In the genomic region with DNA sequence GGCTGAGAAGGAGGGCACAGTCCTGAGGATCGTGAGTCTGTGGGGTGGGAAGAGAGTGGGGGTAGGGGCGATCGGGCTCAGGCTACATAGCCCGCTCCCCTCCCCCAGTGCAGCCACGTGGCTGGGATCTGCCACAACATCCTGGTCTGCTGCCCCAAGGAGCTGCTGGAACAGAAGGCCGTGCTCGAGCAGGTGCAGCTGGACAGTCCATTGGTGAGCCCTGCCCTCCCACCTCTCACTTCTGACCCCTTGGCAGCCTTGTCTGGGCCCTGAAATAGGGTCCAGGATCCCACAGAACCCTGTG, we compare ENCODE assay signal across 30 cellular contexts. TPM values are rescaled to one million over a fixed set of nuclear protein-coding genes. Genes with fewer than 3 reads are reported as not detected.
"Had no signal": no experiment of that assay in that cellular context is flagged by ENCODE, and none has a peak within 500 bp of the region (broad histone marks: within the 10 kb centered on the region; RNA-seq: fewer than 3 reads in every experiment).

No MANE protein-coding gene starts in this region.

- H3K36me3 ChIP-seq: brain microvascular endothelial cell had no signal

- DNase-seq: activated CD4-positive, alpha-beta memory T cell treated with anti-CD3 and anti-CD28 coated beads for 36 hours; activated CD4-positive, alpha-beta T cell treated with anti-CD3 and anti-CD28 coated beads, Interleukin-2, amount 10 ng/mL, durations not matched to agents 7 days and 5 days; activated CD4-positive, CD25-positive, alpha-beta regulatory T cell; activated CD8-positive, alpha-beta memory T cell treated with anti-CD3 and anti-CD28 coated beads for 24 hours; activated gamma-delta T cell treated with Interleukin-2 at 50 U/mL for 16 hours; activated naive CD4-positive, alpha-beta T cell treated with anti-CD3 and anti-CD28 coated beads, Interleukin-2, amount 10 ng/mL, durations not matched to agents 7 days and 5 days; activated naive CD8-positive, alpha-beta T cell treated with anti-CD3 and anti-CD28 coated beads for 36 hours; activated T-cell treated with anti-CD3 and anti-CD28 coated beads, Interleukin-2, amount 50 U/mL, for 48 hours; brain microvascular endothelial cell; KG1; NCI-H1092; NCI-H1436 treated with DMSO at 0.1 percent for 48 hours; NCI-H187 treated with DMSO at 0.1 percent for 48 hours; NCI-H2081 treated with DMSO at 0.1 percent for 48 hours; NCI-H2171; NCI-H2227 treated with DMSO at 0.1 percent for 48 hours; NCI-H526; NCI-H774; OCI-M1; SIG-M5; T-helper 2 cell; T1000 had no signal

- H3K27ac ChIP-seq: brain microvascular endothelial cell, VCaP had no signal

- H3K27me3 ChIP-seq: brain microvascular endothelial cell had no signal

RNA-seq across cellular contexts. Expression of a gene that starts 8.1 kb away (rescaled TPM):
- total RNA-seq: activated CD4-positive, alpha-beta memory T cell treated with anti-CD3 and anti-CD28 coated beads for 36 hours; activated CD4-positive, alpha-beta T cell treated with anti-CD3 and anti-CD28 coated beads, Interleukin-2, amount 10 ng/mL, durations not matched to agents 7 days and 5 days; activated naive CD8-positive, alpha-beta T cell treated with anti-CD3 and anti-CD28 coated beads for 36 hours; activated T-helper 17 cell treated with anti-CD3 and anti-CD28 coated beads, Interleukin-2, amount 50 U/mL, for 72 hours; cardiac septum; LHCN-M2; M059J; NCI-H460 had no signal
- polyA plus RNA-seq: adipose tissue, IgD-negative memory B cell had no signal

RNA-seq across cellular contexts. Expression of a gene that starts 10.7 kb away (rescaled TPM):
- total RNA-seq: activated CD4-positive, alpha-beta memory T cell treated with anti-CD3 and anti-CD28 coated beads for 36 hours; activated CD4-positive, alpha-beta T cell treated with anti-CD3 and anti-CD28 coated beads, Interleukin-2, amount 10 ng/mL, durations not matched to agents 7 days and 5 days; activated naive CD8-positive, alpha-beta T cell treated with anti-CD3 and anti-CD28 coated beads for 36 hours; activated T-helper 17 cell treated with anti-CD3 and anti-CD28 coated beads, Interleukin-2, amount 50 U/mL, for 72 hours; cardiac septum; LHCN-M2; M059J; NCI-H460 had no signal

RNA-seq across cellular contexts. Expression of a gene that starts 13.6 kb away (rescaled TPM):
- total RNA-seq: activated CD4-positive, alpha-beta memory T cell treated with anti-CD3 and anti-CD28 coated beads for 36 hours; activated CD4-positive, alpha-beta T cell treated with anti-CD3 and anti-CD28 coated beads, Interleukin-2, amount 10 ng/mL, durations not matched to agents 7 days and 5 days; activated naive CD8-positive, alpha-beta T cell treated with anti-CD3 and anti-CD28 coated beads for 36 hours; activated T-helper 17 cell treated with anti-CD3 and anti-CD28 coated beads, Interleukin-2, amount 50 U/mL, for 72 hours; cardiac septum; LHCN-M2; M059J; NCI-H460 had no signal
- polyA plus RNA-seq: adipose tissue, IgD-negative memory B cell had no signal
